7 cellular contexts compared by ENCODE assay signal in the genomic region with DNA sequence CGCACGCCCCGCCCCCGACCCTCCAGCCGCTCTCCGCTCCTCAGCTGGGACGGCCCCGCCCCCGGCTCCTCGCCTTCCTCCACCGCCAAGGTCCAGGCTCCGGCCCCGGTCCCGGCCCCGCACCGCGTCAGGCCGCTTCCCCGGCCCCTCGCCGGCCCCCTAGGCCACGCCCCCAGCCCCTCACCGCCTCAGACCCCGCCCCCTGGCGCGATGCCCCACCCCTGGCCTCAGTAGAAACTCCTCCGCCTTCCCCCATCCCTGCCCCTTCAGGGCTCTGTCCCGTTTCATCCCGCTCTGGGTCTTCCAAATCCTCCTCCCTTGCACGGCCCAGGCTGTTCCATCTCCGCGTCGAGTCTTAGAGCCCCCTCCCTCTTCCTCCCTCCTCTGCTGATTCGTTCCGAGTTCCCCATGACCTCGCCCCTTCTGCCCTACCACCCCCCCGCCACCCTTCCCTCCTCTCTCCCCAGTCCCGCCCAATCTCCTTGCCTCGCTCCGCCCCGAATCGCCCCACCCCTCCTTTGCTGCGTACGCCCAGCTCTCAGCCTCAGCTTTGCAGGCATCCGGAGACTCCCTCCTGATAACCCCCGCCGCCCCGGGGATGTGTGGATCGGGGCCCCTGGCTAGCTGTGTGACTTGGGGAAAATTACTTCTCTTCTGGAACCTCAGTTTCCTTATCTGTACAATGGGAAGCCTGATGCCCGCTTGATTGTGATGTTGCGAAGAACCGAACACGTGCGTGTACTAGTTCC. TPM values are rescaled to one million over a fixed set of nuclear protein-coding genes. Genes with fewer than 3 reads are reported as not detected.
DNase-seq lines count a peak whose midpoint lies in the region; ATAC-seq and TF ChIP-seq lines count a peak whose summit lies in the region.

No MANE protein-coding gene starts in this region.

- peaks cover 12% of the 10 kb centered on the region for H3K27me3 Mint-ChIP-seq in activated T-helper 17 cell treated with anti-CD3 and anti-CD28 coated beads, Interleukin-2, amount 50 U/mL, for 72 hours
- H3K27me3 Mint-ChIP-seq in naive thymus-derived CD4-positive, alpha-beta T cell, result peaks cover 0 to 73% (median 13%) of the 10 kb centered on the region in 5 donors

- H3K36me3 Mint-ChIP-seq in activated T-helper 17 cell treated with anti-CD3 and anti-CD28 coated beads, Interleukin-2, amount 50 U/mL, for 72 hours (ENCODE audit: low read depth), result no peaks in the 10 kb centered on the region
- no peaks in the 10 kb centered on the region for H3K36me3 Mint-ChIP-seq in naive thymus-derived CD4-positive, alpha-beta T cell
- H3K36me3 Mint-ChIP-seq in stimulated activated effector memory CD8-positive, alpha-beta T cell treated with anti-CD3 and anti-CD28 coated beads, Interleukin-12 subunit alpha, Interleukin-12 subunit beta, amount 100 ng/mL, for 72 hours, result no peaks in the 10 kb centered on the region

- DNase-seq in HuH-7 (ENCODE audit: low spot score), result peak; percentile 87
- peak; percentile 74 for DNase-seq in Panc1 (ENCODE audit: low read depth, low spot score)
- DNase-seq in fibroblast of peridontal ligament (ENCODE audit: extremely low read depth), result peak; percentile 91
- DNase-seq in naive thymus-derived CD4-positive, alpha-beta T cell, result peak; percentile 76 to 92 (median 90)
- peak; percentile 74 to 88 for DNase-seq in stimulated activated effector memory CD8-positive, alpha-beta T cell treated with anti-CD3 and anti-CD28 coated beads, Interleukin-12 subunit alpha, Interleukin-12 subunit beta, amount 100 ng/mL, for 72 hours (ENCODE audit: low spot score in 2 of 2)

- no peak; the same call in 1 of the 2 replicates for TF ChIP-seq CTCF in Panc1 (IDR thresholded peaks at IDR 0.05)

- H3K27me3 ChIP-seq in Panc1 (ENCODE audit: control insufficient read depth, insufficient read depth, low read length), result no peaks in the 10 kb centered on the region
- no peaks in the 10 kb centered on the region for H3K27me3 ChIP-seq in naive thymus-derived CD4-positive, alpha-beta T cell (ENCODE audit: control insufficient read depth in 2 of 2, insufficient read depth in 2 of 2, low read length in 2 of 2)

- CTCF ChIA-PET in Panc1 (lab: Charles Lee), result interaction anchor here (0.6 to 1.6 kb wide), 4 partner anchors 13 to 151 kb away, joined by 5 to 23 read pairs (median 8); no protein-coding TSS in a partner anchor
- CTCF ChIA-PET in naive thymus-derived CD4-positive, alpha-beta T cell (lab: Charles Lee), result interaction anchor here (0.5 to 5.1 kb wide), 4 partner anchors 12 to 172 kb away, joined by 3 to 44 read pairs (median 4); no protein-coding TSS in a partner anchor

- H3K27ac Mint-ChIP-seq in activated T-helper 17 cell treated with anti-CD3 and anti-CD28 coated beads, Interleukin-2, amount 50 U/mL, for 72 hours, result peak overlapping the region; percentile 36
- peak overlapping the region; percentile 65 to 83 (median 76) for H3K27ac Mint-ChIP-seq in naive thymus-derived CD4-positive, alpha-beta T cell
- H3K27ac Mint-ChIP-seq in stimulated activated effector memory CD8-positive, alpha-beta T cell treated with anti-CD3 and anti-CD28 coated beads, Interleukin-12 subunit alpha, Interleukin-12 subunit beta, amount 100 ng/mL, for 72 hours, result no peak overlapping the region

- H3K4me3 Mint-ChIP-seq in activated T-helper 17 cell treated with anti-CD3 and anti-CD28 coated beads, Interleukin-2, amount 50 U/mL, for 72 hours, result peak overlapping the region; percentile 86
- peak overlapping the region; percentile 74 to 97 (median 88) for H3K4me3 Mint-ChIP-seq in naive thymus-derived CD4-positive, alpha-beta T cell
- peak overlapping the region; percentile 75 for H3K4me3 Mint-ChIP-seq in stimulated activated effector memory CD8-positive, alpha-beta T cell treated with anti-CD3 and anti-CD28 coated beads, Interleukin-12 subunit alpha, Interleukin-12 subunit beta, amount 100 ng/mL, for 72 hours

- ATAC-seq in GM18502 (IDR thresholded peaks at IDR 0.05; ENCODE audit: poor library complexity, unreplicated experiment) (peak; percentile 59), Panc1 (peak; percentile 95)
- peak; percentile 92 for ATAC-seq in activated T-helper 17 cell treated with anti-CD3 and anti-CD28 coated beads, Interleukin-2, amount 50 U/mL, for 72 hours (replicated peaks)
- ATAC-seq in naive thymus-derived CD4-positive, alpha-beta T cell, result peak; percentile 94
- ATAC-seq in stimulated activated effector memory CD8-positive, alpha-beta T cell treated with anti-CD3 and anti-CD28 coated beads, Interleukin-12 subunit alpha, Interleukin-12 subunit beta, amount 100 ng/mL, for 72 hours, result peak; percentile 92

- no TSS peak for BruUV-seq in Panc1 (replicated peaks; lab: Mats Ljungman, UMichigan)

- H3K36me3 ChIP-seq in Panc1 (ENCODE audit: control insufficient read depth, insufficient read depth, low read length), result no peaks in the 10 kb centered on the region
- H3K36me3 ChIP-seq in naive thymus-derived CD4-positive, alpha-beta T cell (ENCODE audit: control insufficient read depth in 2 of 3, insufficient read depth in 3 of 3, low read length in 3 of 3), result no peaks in the 10 kb centered on the region

- H3K9me3 Mint-ChIP-seq in activated T-helper 17 cell treated with anti-CD3 and anti-CD28 coated beads, Interleukin-2, amount 50 U/mL, for 72 hours, result no peaks in the 10 kb centered on the region
- peaks cover 0 to 2% (median 0%) of the 10 kb centered on the region in 11 donors for H3K9me3 Mint-ChIP-seq in naive thymus-derived CD4-positive, alpha-beta T cell
- H3K9me3 Mint-ChIP-seq in stimulated activated effector memory CD8-positive, alpha-beta T cell treated with anti-CD3 and anti-CD28 coated beads, Interleukin-12 subunit alpha, Interleukin-12 subunit beta, amount 100 ng/mL, for 72 hours, result no peaks in the 10 kb centered on the region

- POLR2A ChIA-PET in Panc1 (lab: Charles Lee), result no interaction called here
- POLR2A ChIA-PET in naive thymus-derived CD4-positive, alpha-beta T cell (lab: Charles Lee), result interaction anchor here (0.5 to 1.5 kb wide), 6 partner anchors 24 to 196 kb away, joined by 3 to 5 read pairs (median 4); no protein-coding TSS in a partner anchor

- peaks cover 7% of the 10 kb centered on the region for H3K4me1 Mint-ChIP-seq in activated T-helper 17 cell treated with anti-CD3 and anti-CD28 coated beads, Interleukin-2, amount 50 U/mL, for 72 hours
- H3K4me1 Mint-ChIP-seq in naive thymus-derived CD4-positive, alpha-beta T cell, result peaks cover 12 to 20% (median 15%) of the 10 kb centered on the region in 7 donors
- H3K4me1 Mint-ChIP-seq in stimulated activated effector memory CD8-positive, alpha-beta T cell treated with anti-CD3 and anti-CD28 coated beads, Interleukin-12 subunit alpha, Interleukin-12 subunit beta, amount 100 ng/mL, for 72 hours, result peaks cover 22% of the 10 kb centered on the region

- H3K4me3 ChIP-seq in Panc1 (ENCODE audit: low read depth in 2 of 2, low read length in 2 of 2), result peak overlapping the region; percentile 63 to 70
- H3K4me3 ChIP-seq in naive thymus-derived CD4-positive, alpha-beta T cell (ENCODE audit: low read length), result peak overlapping the region; percentile 67

- intact Hi-C loops in Panc1 (cut with micrococcal nuclease; ENCODE audit: unreplicated experiment), result no loop called here
- intact Hi-C loops in naive thymus-derived CD4-positive, alpha-beta T cell (cut with micrococcal nuclease), result loop anchor here (1.0 to 5.0 kb wide), 8 partner anchors 47 to 207 kb away; partner anchors contain the start of genes E2F2 (in 2 of the 2), HNRNPR (in 2 of the 2), ID3 (in 1 of the 2) and RPL11 (in 1 of the 2)

- in situ Hi-C loops in Panc1 (cut with HindIII; ENCODE audit: low pct_unique_long_range_greater_than_20kb, low sequenced_read_pairs), result no loop called here

- peak overlapping the region; percentile 82 for H3K27ac ChIP-seq in Panc1 (ENCODE audit: low read length)
- peak overlapping the region; percentile 63 for H3K27ac ChIP-seq in naive thymus-derived CD4-positive, alpha-beta T cell (ENCODE audit: low read depth, low read length)

- peaks cover 12% of the 10 kb centered on the region for H3K4me1 ChIP-seq in Panc1 (ENCODE audit: control insufficient read depth, insufficient read depth, low read length)
- peaks cover 13% of the 10 kb centered on the region in 2 donors for H3K4me1 ChIP-seq in naive thymus-derived CD4-positive, alpha-beta T cell (ENCODE audit: control insufficient read depth in 2 of 2, insufficient read depth in 2 of 2, low read length in 2 of 2)

- H3K9me3 ChIP-seq in Panc1 (ENCODE audit: control insufficient read depth, insufficient read depth, low read depth, low read length), result no peaks in the 10 kb centered on the region
- no peaks in the 10 kb centered on the region for H3K9me3 ChIP-seq in naive thymus-derived CD4-positive, alpha-beta T cell (ENCODE audit: control insufficient read depth in 2 of 3, low read length in 3 of 3)

RNA-seq across cellular contexts. Expression of gene ASAP3, which starts 0.4 kb away (rescaled TPM):
- total RNA-seq in Panc1 (2021; ENCODE audit: unreplicated experiment), result 17.9 TPM
- polyA plus RNA-seq in Panc1 (2012; ENCODE audit: insufficient read length), result 14.0 TPM
- 1 to 10 TPM in 1 of 2 donors, under 1 TPM in 1; 0.37 to 1.0 TPM for total RNA-seq in activated T-helper 17 cell treated with anti-CD3 and anti-CD28 coated beads, Interleukin-2, amount 50 U/mL, for 72 hours
- 1 to 10 TPM in 4 of 5 experiments, under 1 TPM in 1; 0.12 to 8.8 (median 1.7) TPM for total RNA-seq in naive thymus-derived CD4-positive, alpha-beta T cell
- polyA plus RNA-seq in naive thymus-derived CD4-positive, alpha-beta T cell, result under 1 TPM; 0.26 to 0.47 TPM

RNA-seq across cellular contexts. Expression of gene E2F2, which starts 46.6 kb away (rescaled TPM):
- 9.5 TPM for total RNA-seq in Panc1 (2021; ENCODE audit: unreplicated experiment)
- 3.1 TPM for polyA plus RNA-seq in Panc1 (2012; ENCODE audit: insufficient read length)
- total RNA-seq in activated T-helper 17 cell treated with anti-CD3 and anti-CD28 coated beads, Interleukin-2, amount 50 U/mL, for 72 hours, result 10 to 100 TPM; 13.0 to 24.1 TPM
- 10 to 100 TPM in 1 of 5 experiments, 1 to 10 TPM in 1, under 1 TPM in 2, not detected in 1; 0.14 to 65.7 (median 2.5) TPM for total RNA-seq in naive thymus-derived CD4-positive, alpha-beta T cell
- not detected for polyA plus RNA-seq in naive thymus-derived CD4-positive, alpha-beta T cell

RNA-seq across cellular contexts. Expression of gene TCEA3, which starts 59.9 kb away (rescaled TPM):
- total RNA-seq in Panc1 (2021; ENCODE audit: unreplicated experiment), result 8.3 TPM
- 17.2 TPM for polyA plus RNA-seq in Panc1 (2012; ENCODE audit: insufficient read length)
- 10 to 100 TPM in 1 of 2 donors, 1 to 10 TPM in 1; 1.3 to 33.2 TPM for total RNA-seq in activated T-helper 17 cell treated with anti-CD3 and anti-CD28 coated beads, Interleukin-2, amount 50 U/mL, for 72 hours
- 10 to 100 TPM; 20.2 to 59.2 (median 49.3) TPM for total RNA-seq in naive thymus-derived CD4-positive, alpha-beta T cell
- 10 to 100 TPM; 34.4 to 57.2 TPM for polyA plus RNA-seq in naive thymus-derived CD4-positive, alpha-beta T cell

Comparison
In these comparisons a context has a peak if more than half of its experiments do, and no peak if none do; other contexts are left out.
1. Peak in every context shown above with its lines: DNase-seq, ATAC-seq, H3K4me3 ChIP-seq and H3K27ac ChIP-seq.